ENCODE assay signal across 1 cellular context in genomic region chr6:28880894-28881780, GRCh38.
TF ChIP-seq lines count a peak whose summit lies in the region.

No MANE protein-coding gene starts in this region.

TF ChIP-seq in K562, 482 proteins besides CTCF, POLR2A, EP300 and RAD21 (continued from another document and continues in another):
- TF ChIP-seq ARID4B (CRISPR knock-in tag; IDR thresholded peaks at IDR 0.05) (0 out of 2 replicates have a peak, but pooled peaks have one; percentile 33), RAD51 (IDR thresholded peaks at IDR 0.05; ENCODE audit: borderline replicate concordance, low read depth) (peak; percentile 23; the same call in 1 of the 2 replicates), FOSL1 (tag; conservative IDR thresholded peaks at IDR 0.05) (no peak; the same call in 1 of the 2 replicates), DDX20 (tag; IDR thresholded peaks at IDR 0.05; ENCODE audit: low read depth) (no peak), ZNF316 (IDR thresholded peaks at IDR 0.05) (peak; percentile 97), ADNP (tag; IDR thresholded peaks at IDR 0.05) (peak; percentile 99), SREBF1 (IDR thresholded peaks at IDR 0.05; ENCODE audit: borderline replicate concordance, low read depth, low read length) (no peak), SRSF1 (IDR thresholded peaks at IDR 0.05; ENCODE audit: low read depth, low read length) (no peak), AFF4 (CRISPR knock-in tag; IDR thresholded peaks at IDR 0.05) (0 out of 2 replicates have a peak, but pooled peaks have one; percentile 19), NFATC3 (IDR thresholded peaks at IDR 0.05) (peak; percentile 69; the same call in 1 of the 2 replicates), CLOCK (CRISPR knock-in tag; IDR thresholded peaks at IDR 0.05; ENCODE audit: borderline replicate concordance) (no peak), TRIM25 (IDR thresholded peaks at IDR 0.05; ENCODE audit: borderline replicate concordance) (no peak), ZNF589 (CRISPR knock-in tag; IDR thresholded peaks at IDR 0.05; ENCODE audit: low read depth) (no peak), ZBTB49 (CRISPR knock-in tag; IDR thresholded peaks at IDR 0.05; ENCODE audit: borderline replicate concordance) (no peak), COPS2 (conservative IDR thresholded peaks at IDR 0.05) (no peak), HDAC2 (IDR thresholded peaks at IDR 0.05) (0 out of 2 replicates have a peak, but pooled peaks have one; percentile 44), SMARCC2 (IDR thresholded peaks at IDR 0.05; ENCODE audit: low read depth) (no peak; the same call in 1 of the 2 replicates), ZNF57 (CRISPR knock-in tag; IDR thresholded peaks at IDR 0.05) (no peak), RUNX1 (IDR thresholded peaks at IDR 0.05; ENCODE audit: low read depth) (no peak), TBL1XR1 (IDR thresholded peaks at IDR 0.05; ENCODE audit: low read length in 2 of 2) (peak; percentile 25 to 96; a peak in 2 of 4 replicates), EP400 (IDR thresholded peaks at IDR 0.05) (peak; percentile 69), ATF2 (CRISPR knock-in tag; IDR thresholded peaks at IDR 0.05) (no peak), NCOR1 (IDR thresholded peaks at IDR 0.05) (no peak; the same call in 1 of the 2 replicates), JUNB (CRISPR knock-in tag; conservative IDR thresholded peaks at IDR 0.05) (no peak), HIVEP1 (CRISPR knock-in tag; IDR thresholded peaks at IDR 0.05) (no peak), BCLAF1 (IDR thresholded peaks at IDR 0.05; ENCODE audit: borderline replicate concordance in 1 of 2, control insufficient read depth in 1 of 2, low read depth in 2 of 2, low read length in 1 of 2) (no peak), TFE3 (CRISPR knock-in tag; IDR thresholded peaks at IDR 0.05) (no peak), ZNF197 (CRISPR knock-in tag; IDR thresholded peaks at IDR 0.05; ENCODE audit: low read depth) (no peak)
